In the genomic region with DNA sequence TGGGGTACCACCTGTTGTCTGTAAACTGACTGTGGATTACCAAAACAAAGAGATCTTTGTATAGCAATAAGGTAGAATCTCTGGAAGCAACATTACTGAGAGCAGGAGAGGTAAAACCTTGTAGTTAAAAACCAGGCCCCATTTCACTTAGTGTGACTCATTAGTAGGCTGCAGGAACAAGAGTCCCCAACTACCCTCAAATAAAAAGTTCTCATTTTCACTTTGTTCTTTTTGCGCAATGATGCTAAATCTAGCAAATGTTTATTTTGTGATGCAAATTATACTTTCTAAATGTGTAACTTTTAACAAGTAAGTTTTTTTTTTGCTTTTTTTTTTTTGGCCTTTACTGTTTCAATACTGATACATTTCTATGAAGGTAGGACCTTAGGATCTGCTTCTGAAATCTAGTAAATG, we compare ENCODE assay signal across 14 cellular contexts.
DNase-seq lines count a peak whose midpoint lies in the region; ATAC-seq and FAIRE-seq lines count a peak whose summit lies in the region.
"Had no signal": no experiment of that assay in that cellular context is flagged by ENCODE, and none has a peak within 500 bp of the region (broad histone marks: within the 10 kb centered on the region; RNA-seq: fewer than 3 reads in every experiment).

No MANE protein-coding gene starts in this region.

- no peaks in the 10 kb centered on the region for H3K4me1 ChIP-seq in small intestine (ENCODE audit: control insufficient read depth in 2 of 2, insufficient read depth in 1 of 2, low read depth in 1 of 2, low read length in 1 of 2)
- H3K4me1 ChIP-seq: esophagus muscularis mucosa had no signal

- no peaks in the 10 kb centered on the region for H3K9me3 ChIP-seq in small intestine (ENCODE audit: control insufficient read depth, low read depth)
- H3K9me3 ChIP-seq: esophagus muscularis mucosa had no signal

- peaks cover 3 to 10% of the 10 kb centered on the region in 2 donors for H3K36me3 ChIP-seq in small intestine (ENCODE audit: control insufficient read depth in 2 of 2, insufficient read depth in 2 of 2, low read length in 2 of 2)

- H3K27ac ChIP-seq in small intestine (ENCODE audit: low read depth in 1 of 2, low read length in 1 of 2), result no peak overlapping the region
- H3K27ac ChIP-seq: esophagus muscularis mucosa, HL-60, SK-N-MC had no signal

- FAIRE-seq in colon (lab: Jason Lieb, UNC), result peak; percentile 14
- no peak for FAIRE-seq in small intestine (lab: Jason Lieb, UNC)
- FAIRE-seq: astrocyte had no signal

- no peaks in the 10 kb centered on the region for H3K27me3 ChIP-seq in small intestine (ENCODE audit: control insufficient read depth in 2 of 2, insufficient read depth in 2 of 2, low read length in 2 of 2)
- H3K27me3 ChIP-seq: esophagus muscularis mucosa had no signal

- no peak overlapping the region for H3K4me3 ChIP-seq in small intestine (ENCODE audit: low read depth in 1 of 2, low read length in 2 of 2)
- H3K4me3 ChIP-seq: esophagus muscularis mucosa, lung, SK-N-MC had no signal

- peak; percentile 79 for ATAC-seq in GM18907 (IDR thresholded peaks at IDR 0.05; ENCODE audit: unreplicated experiment)
- peak; percentile 91 for ATAC-seq in GM21528 (IDR thresholded peaks at IDR 0.05; ENCODE audit: low FRiP score, unreplicated experiment)
- ATAC-seq in HG03135 (IDR thresholded peaks at IDR 0.05; ENCODE audit: unreplicated experiment), result peak; percentile 76

- 88 to 100% (median 94%) methylated on average over 1 of the region's 1 CpG for WGBS in small intestine, 3 donors

- DNase-seq in small intestine (no peak), C1 segment of cervical spinal cord (lab: John Stamatoyannopoulos, UW) (no peak), OCI-M2 (lab: John Stamatoyannopoulos, UW; ENCODE audit: unreplicated experiment) (no peak), NCI-H1436 treated with DMSO at 0.1 percent for 48 hours (lab: John Stamatoyannopoulos, UW) (no peak)
- DNase-seq: NCI-H2171 treated with DMSO at 0.1 percent for 48 hours had no signal
